Comparison of ENCODE assay signal across 2 cellular contexts in genomic region chr1:45018599-45019230, GRCh38.
TF ChIP-seq lines count a peak whose summit lies in the region.

No MANE protein-coding gene starts in this region.

TF ChIP-seq in HCT116, 20 proteins besides CTCF, POLR2A, EP300 and RAD21:
- TF ChIP-seq ATF3 (IDR thresholded peaks at IDR 0.05) (no peak), EZH2 (IDR thresholded peaks at IDR 0.05) (no peak), ZFX (IDR thresholded peaks at IDR 0.05) (no peak), CBX3 (IDR thresholded peaks at IDR 0.05; ENCODE audit: low read depth) (no peak), JUND (IDR thresholded peaks at IDR 0.05) (no peak), ZNF274 (IDR thresholded peaks at IDR 0.05; ENCODE audit: low read depth, low read length) (no peak), YY1 (IDR thresholded peaks at IDR 0.05; ENCODE audit: extremely low read depth, insufficient replicate concordance, low read depth, low read length) (peak; percentile 67)

TF ChIP-seq in HepG2, 621 proteins besides CTCF, POLR2A, EP300 and RAD21 (continues in another document):
- 0 out of 2 replicates have a peak, but pooled peaks have one; percentile 27 for TF ChIP-seq ZNF609 (CRISPR knock-in tag; IDR thresholded peaks at IDR 0.05; ENCODE audit: borderline replicate concordance)
- TF ChIP-seq ATF7 (IDR thresholded peaks at IDR 0.05): no peak
- TF ChIP-seq ATF7 (CRISPR knock-in tag; IDR thresholded peaks at IDR 0.05): 0 out of 2 replicates have a peak, but pooled peaks have one; percentile 16
- TF ChIP-seq ZNF691 (CRISPR knock-in tag; IDR thresholded peaks at IDR 0.05; ENCODE audit: borderline replicate concordance, low read depth): 0 out of 2 replicates have a peak, but pooled peaks have one; percentile 36
- TF ChIP-seq ZNF687 (CRISPR knock-in tag; IDR thresholded peaks at IDR 0.05): peak; percentile 66
- 0 out of 2 replicates have a peak, but pooled peaks have one; percentile 8 for TF ChIP-seq CEBPG (CRISPR knock-in tag; IDR thresholded peaks at IDR 0.05)
- TF ChIP-seq XRCC5 (optimal IDR thresholded peaks at IDR 0.05; ENCODE audit: low read length): peak; percentile 46
- peak; percentile 34 for TF ChIP-seq YY1 (IDR thresholded peaks at IDR 0.05; ENCODE audit: insufficient read depth, insufficient replicate concordance, low read depth, low read length)
- TF ChIP-seq HNF1A (IDR thresholded peaks at IDR 0.05; ENCODE audit: low read depth): no peak
- no peak for TF ChIP-seq HNF1A (CRISPR knock-in tag; IDR thresholded peaks at IDR 0.05; ENCODE audit: borderline replicate concordance)
- no peak for TF ChIP-seq SOX6 (IDR thresholded peaks at IDR 0.05)
- 0 out of 2 replicates have a peak, but pooled peaks have one; percentile 26 for TF ChIP-seq SOX6 (CRISPR knock-in tag; IDR thresholded peaks at IDR 0.05)
- TF ChIP-seq ZNF552 (CRISPR knock-in tag; IDR thresholded peaks at IDR 0.05; ENCODE audit: borderline replicate concordance): 0 out of 2 replicates have a peak, but pooled peaks have one; percentile 57
- TF ChIP-seq ZNF331 (CRISPR knock-in tag; IDR thresholded peaks at IDR 0.05): peak; percentile 45
- TF ChIP-seq ZFX (CRISPR knock-in tag; IDR thresholded peaks at IDR 0.05; ENCODE audit: low read depth): 0 out of 2 replicates have a peak, but pooled peaks have one; percentile 37
- TF ChIP-seq MTA1 (CRISPR knock-in tag; IDR thresholded peaks at IDR 0.05; ENCODE audit: borderline replicate concordance): peak; percentile 35; the same call in 1 of the 2 replicates
- TF ChIP-seq SMC3 (IDR thresholded peaks at IDR 0.05; ENCODE audit: low read length): peak; percentile 92
- no peak for TF ChIP-seq NCOA5 (CRISPR knock-in tag; IDR thresholded peaks at IDR 0.05)
- peak; percentile 19; the same call in 1 of the 2 replicates for TF ChIP-seq EED (CRISPR knock-in tag; IDR thresholded peaks at IDR 0.05)
- TF ChIP-seq STAG1 (CRISPR knock-in tag; IDR thresholded peaks at IDR 0.05): peak; percentile 91
- no peak for TF ChIP-seq RFX3 (CRISPR knock-in tag; IDR thresholded peaks at IDR 0.05)
- TF ChIP-seq ZBTB33 (CRISPR knock-in tag; IDR thresholded peaks at IDR 0.05): peak; percentile 63; the same call in 1 of the 2 replicates
- TF ChIP-seq KDM3A (CRISPR knock-in tag; IDR thresholded peaks at IDR 0.05; ENCODE audit: low read depth): no peak
- peak; percentile 31; the same call in 1 of the 2 replicates for TF ChIP-seq KDM2A (CRISPR knock-in tag; IDR thresholded peaks at IDR 0.05; ENCODE audit: borderline replicate concordance, low read depth)
- TF ChIP-seq ZNF318 (CRISPR knock-in tag; IDR thresholded peaks at IDR 0.05): 0 out of 2 replicates have a peak, but pooled peaks have one; percentile 41
- peak; percentile 55 for TF ChIP-seq SALL1 (CRISPR knock-in tag; IDR thresholded peaks at IDR 0.05)
